In the genomic region with DNA sequence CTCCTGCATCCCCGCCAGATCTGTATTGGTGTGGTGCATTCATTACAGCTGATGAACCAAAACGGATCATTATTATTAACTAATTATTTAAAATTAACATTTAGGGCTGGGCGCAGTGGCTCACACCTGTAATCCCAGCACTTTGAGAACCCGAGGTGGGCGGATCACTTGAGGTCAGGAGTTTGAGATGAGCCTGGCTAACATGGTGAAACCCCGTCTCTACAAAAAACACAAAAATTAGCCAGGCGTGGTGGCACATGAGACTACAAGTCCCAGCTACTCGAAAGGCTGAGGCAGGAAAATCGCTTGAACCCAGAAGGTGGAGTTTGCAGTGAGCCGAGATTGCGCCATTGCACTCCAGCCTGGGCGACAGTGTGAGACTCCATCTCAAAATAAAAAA, we compare ENCODE assay signal across 6 cellular contexts. TPM values are rescaled to one million over a fixed set of nuclear protein-coding genes. Genes with fewer than 3 reads are reported as not detected.
"Had no signal": no experiment of that assay in that cellular context is flagged by ENCODE, and none has a peak within 500 bp of the region (broad histone marks: within the 10 kb centered on the region; RNA-seq: fewer than 3 reads in every experiment).

No MANE protein-coding gene starts in this region.

RNA-seq across cellular contexts. Expression of gene RIPK4, which starts 18.4 kb away (rescaled TPM):
- total RNA-seq: activated CD4-positive, alpha-beta memory T cell treated with anti-CD3 and anti-CD28 coated beads, Interleukin-2, amount 10 ng/mL, durations not matched to agents 7 days and 5 days; activated CD8-positive, alpha-beta memory T cell treated with anti-CD3 and anti-CD28 coated beads, Interleukin-2, amount 10 ng/mL, durations not matched to agents 7 days and 5 days; activated CD8-positive, alpha-beta T cell treated with anti-CD3 and anti-CD28 coated beads, Interleukin-2, amount 10 ng/mL, durations not matched to agents 7 days and 5 days; activated T-helper 2 cell treated with anti-CD3 and anti-CD28 coated beads, Interferon-gamma antibody, Interleukin-2, Interleukin-4, amounts not matched to agents 10 μg/mL and 5 μg/mL and 100 μg/mL, durations not matched to agents 14 hours and 24 hours and 36 hours; T-helper 1 cell treated with Interleukin-12 subunit alpha and Interleukin-12 subunit beta and Interleukin-4 antibody, amounts not matched to agents 30 ng/mL and 1 ng/mL, for 36 hours; T-helper 2 cell treated with Interferon-gamma antibody and Interleukin-4, amounts not matched to agents 100 ng/mL and 5 ng/mL, for 36 hours had no signal
